In genomic region chr13:40180776-40181175, GRCh38 we compare ENCODE assay signal across 2 cellular contexts.
TF ChIP-seq lines count a peak whose summit lies in the region.

No MANE protein-coding gene starts in this region.

TF ChIP-seq in HepG2, 621 proteins besides CTCF, POLR2A, EP300 and RAD21 (continued from another document):
- TF ChIP-seq XBP1 (CRISPR knock-in tag; IDR thresholded peaks at IDR 0.05) (no peak), MAFF (IDR thresholded peaks at IDR 0.05; ENCODE audit: low read depth, low read length) (peak; percentile 89), MAFK (conservative IDR thresholded peaks at IDR 0.05 in 1 of 2, IDR thresholded peaks at IDR 0.05 in 1 of 2; ENCODE audit: low read length in 2 of 2) (peak; percentile 81 to 94)

TF ChIP-seq in K562, 482 proteins besides CTCF, POLR2A, EP300 and RAD21:
- TF ChIP-seq MAFG (tag; conservative IDR thresholded peaks at IDR 0.05) (0 out of 2 replicates have a peak, but pooled peaks have one; percentile 26), PHTF2 (CRISPR knock-in tag; IDR thresholded peaks at IDR 0.05) (no peak), RCOR1 (IDR thresholded peaks at IDR 0.05; ENCODE audit: borderline replicate concordance in 1 of 2, low read depth in 2 of 2, low read length in 2 of 2) (no peak), C11orf30 (IDR thresholded peaks at IDR 0.05; ENCODE audit: low read depth) (peak; percentile 48), MAFF (IDR thresholded peaks at IDR 0.05; ENCODE audit: low read length) (peak; percentile 50; the same call in 1 of the 2 replicates), ZNF316 (IDR thresholded peaks at IDR 0.05) (peak; percentile 69), MAFK (IDR thresholded peaks at IDR 0.05; ENCODE audit: low read length) (peak; percentile 42; the same call in 1 of the 2 replicates), TARDBP (IDR thresholded peaks at IDR 0.05) (no peak), ILK (tag; IDR thresholded peaks at IDR 0.05; ENCODE audit: borderline replicate concordance, low read depth) (no peak)
